Comparison of ENCODE assay signal across 36 cellular contexts in the genomic region with DNA sequence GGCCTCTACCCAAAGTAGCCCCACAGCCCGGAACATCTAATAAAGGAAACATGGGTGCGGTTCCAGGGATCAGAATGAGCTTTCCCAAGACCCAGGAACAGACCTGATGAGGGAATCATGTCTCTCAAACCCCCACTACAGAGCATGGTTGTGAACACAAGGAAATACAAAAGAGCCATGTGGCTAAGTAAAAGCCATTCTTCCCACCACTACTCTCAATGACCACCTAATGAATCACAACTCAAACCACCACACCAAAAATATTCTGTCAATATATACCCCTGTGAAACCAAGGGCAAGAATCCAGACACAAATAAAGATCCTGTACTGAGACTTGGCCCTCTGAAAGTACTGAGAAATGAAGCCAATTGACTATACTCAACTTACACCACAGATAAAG. TPM values are rescaled to one million over a fixed set of nuclear protein-coding genes. Genes with fewer than 3 reads are reported as not detected.
"Had no signal": no experiment of that assay in that cellular context is flagged by ENCODE, and none has a peak within 500 bp of the region (broad histone marks: within the 10 kb centered on the region; RNA-seq: fewer than 3 reads in every experiment).

No MANE protein-coding gene starts in this region.

- ATAC-seq: activated CD8-positive, alpha-beta T cell treated with anti-CD3 and anti-CD28 coated beads for 36 hours; activated T-cell treated with anti-CD3 and anti-CD28 coated beads, Interleukin-2, amount 50 U/mL, for 72 hours; activated T-helper 17 cell treated with anti-CD3 and anti-CD28 coated beads, Interleukin-2, amount 50 U/mL, for 72 hours; body of pancreas; Right ventricle myocardium inferior; SK-N-SH treated with all-trans-retinoic acid at 6 μM for 48 hours had no signal

- H3K4me1 ChIP-seq: body of pancreas, breast epithelium had no signal

- H2AFZ ChIP-seq: PC-9 had no signal

- H3K27ac ChIP-seq: body of pancreas, breast epithelium, PC-9, RWPE1 had no signal

- H3K27ac Mint-ChIP-seq: activated CD4-positive, alpha-beta T cell treated with anti-CD3 and anti-CD28 coated beads, Interleukin-2, amount 10 ng/mL, durations not matched to agents 24 days and 14 days; activated CD8-positive, alpha-beta T cell treated with anti-CD3 and anti-CD28 coated beads for 36 hours; activated naive CD8-positive, alpha-beta T cell treated with anti-CD3 and anti-CD28 coated beads for 36 hours; activated T-cell treated with anti-CD3 and anti-CD28 coated beads, Interleukin-2, amount 50 U/mL, for 72 hours; activated T-helper 17 cell treated with anti-CD3 and anti-CD28 coated beads, Interleukin-2, amount 50 U/mL, for 72 hours had no signal

- H3K27me3 Mint-ChIP-seq: activated CD4-positive, alpha-beta T cell treated with anti-CD3 and anti-CD28 coated beads, Interleukin-2, amount 10 ng/mL, durations not matched to agents 24 days and 14 days; activated CD8-positive, alpha-beta T cell treated with anti-CD3 and anti-CD28 coated beads for 36 hours; activated naive CD8-positive, alpha-beta T cell treated with anti-CD3 and anti-CD28 coated beads for 36 hours; activated T-helper 17 cell treated with anti-CD3 and anti-CD28 coated beads, Interleukin-2, amount 50 U/mL, for 72 hours had no signal

- H3K36me3 ChIP-seq: breast epithelium, MG63 had no signal

- H3K9me3 ChIP-seq: body of pancreas had no signal

- H3K4me1 Mint-ChIP-seq: activated CD4-positive, alpha-beta T cell treated with anti-CD3 and anti-CD28 coated beads, Interleukin-2, amount 10 ng/mL, durations not matched to agents 24 days and 14 days; activated naive CD8-positive, alpha-beta T cell treated with anti-CD3 and anti-CD28 coated beads for 36 hours; activated T-helper 17 cell treated with anti-CD3 and anti-CD28 coated beads, Interleukin-2, amount 50 U/mL, for 72 hours had no signal

- H3K4me3 Mint-ChIP-seq: activated CD4-positive, alpha-beta T cell treated with anti-CD3 and anti-CD28 coated beads, Interleukin-2, amount 10 ng/mL, durations not matched to agents 24 days and 14 days; activated CD8-positive, alpha-beta T cell treated with anti-CD3 and anti-CD28 coated beads for 36 hours; activated naive CD8-positive, alpha-beta T cell treated with anti-CD3 and anti-CD28 coated beads for 36 hours; activated T-cell treated with anti-CD3 and anti-CD28 coated beads, Interleukin-2, amount 50 U/mL, for 72 hours; activated T-helper 17 cell treated with anti-CD3 and anti-CD28 coated beads, Interleukin-2, amount 50 U/mL, for 72 hours had no signal

- H3K36me3 Mint-ChIP-seq: activated naive CD8-positive, alpha-beta T cell treated with anti-CD3 and anti-CD28 coated beads for 36 hours had no signal

- H3K4me3 ChIP-seq: body of pancreas, breast epithelium, MG63, PC-9 had no signal

- H3K4me2 ChIP-seq: PC-9 had no signal

- DNase-seq: activated CD4-positive, alpha-beta T cell treated with anti-CD3 and anti-CD28 coated beads, Interleukin-2, amount 10 ng/mL, durations not matched to agents 24 days and 14 days; activated CD4-positive, alpha-beta T cell treated with anti-CD3 and anti-CD28 coated beads, Interleukin-2, amount 50 U/mL, for 4 hours; activated CD8-positive, alpha-beta T cell treated with anti-CD3 and anti-CD28 coated beads for 36 hours; activated effector memory CD4-positive, alpha-beta T cell treated with anti-CD3 and anti-CD28 coated beads, Interleukin-2, amount 50 U/mL, for 16 hours; activated naive CD4-positive, alpha-beta T cell; activated naive CD4-positive, alpha-beta T cell treated with anti-CD3 and anti-CD28 coated beads, Interleukin-2, amount 50 U/mL, for 16 hours; activated naive CD8-positive, alpha-beta T cell treated with anti-CD3 and anti-CD28 coated beads for 36 hours; activated T-cell treated with anti-CD3 and anti-CD28 coated beads, Interleukin-2, amount 50 U/mL, for 1 hour; activated T-cell treated with anti-CD3 and anti-CD28 coated beads, Interleukin-2, amount 50 U/mL, for 72 hours; amniotic stem cell; aorta; body of pancreas; Karpas-422; KBM-7; MG63; NCI-H1048; NCI-H1105 treated with DMSO at 0.1 percent for 48 hours; NCI-H1436; NCI-H1694; NCI-H2029; NCI-H345; NCI-H524 treated with DMSO at 0.1 percent for 48 hours; NK-92 treated with Interleukin-12 subunit alpha and Interleukin-12 subunit beta, amount 100 ng/mL, for 24 hours; PC-9; SIG-M5; SW 1271; T-helper 1 cell; T-helper 2 cell; T-helper 9 cell had no signal

- H3K27me3 ChIP-seq: body of pancreas, breast epithelium, MG63 had no signal

RNA-seq across cellular contexts. Expression of gene COL21A1, which starts 20.9 kb away (rescaled TPM):
- total RNA-seq: activated CD4-positive, alpha-beta T cell treated with anti-CD3 and anti-CD28 coated beads, Interleukin-2, amount 10 ng/mL, durations not matched to agents 24 days and 14 days; activated CD8-positive, alpha-beta memory T cell treated with anti-CD3 and anti-CD28 coated beads for 36 hours; activated CD8-positive, alpha-beta T cell treated with anti-CD3 and anti-CD28 coated beads for 36 hours; activated naive CD8-positive, alpha-beta T cell treated with anti-CD3 and anti-CD28 coated beads for 36 hours; activated T-cell treated with anti-CD3 and anti-CD28 coated beads, Interleukin-2, amount 50 U/mL, for 72 hours; activated T-helper 17 cell treated with anti-CD3 and anti-CD28 coated beads, Interleukin-2, amount 50 U/mL, for 72 hours; NCI-H460; PC-9 had no signal
